28 cellular contexts compared by ENCODE assay signal in the genomic region with DNA sequence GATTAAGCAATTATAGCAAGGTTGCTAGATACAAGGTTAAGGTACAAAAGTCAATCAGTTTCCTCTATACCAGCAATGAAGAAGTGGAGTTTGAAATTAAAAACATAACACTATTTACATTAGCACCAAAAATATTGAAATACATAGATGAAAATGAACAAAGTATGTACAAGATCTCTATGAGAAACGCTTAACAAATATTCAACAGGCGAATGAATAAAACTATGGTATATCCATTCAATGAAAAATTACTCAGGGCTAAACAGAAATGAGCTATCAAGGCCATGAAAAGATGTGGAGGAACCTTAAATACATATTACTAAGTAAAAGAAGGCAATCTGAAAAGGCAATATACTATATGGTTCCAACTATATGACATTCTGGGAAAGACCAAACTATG.
"Had no signal": no experiment of that assay in that cellular context is flagged by ENCODE, and none has a peak within 500 bp of the region (broad histone marks: within the 10 kb centered on the region; RNA-seq: fewer than 3 reads in every experiment).

No MANE protein-coding gene starts in this region.

- H3K27me3 ChIP-seq: stomach, suprapubic skin, testis, thyroid gland, tibial artery, tibial nerve, transverse colon, upper lobe of left lung, upper lobe of right lung, uterus, vagina had no signal

- H3K36me3 ChIP-seq: suprapubic skin, thoracic aorta, thyroid gland, tibial artery, tibial nerve, transverse colon, upper lobe of left lung, upper lobe of right lung, uterus, vagina had no signal

- H3K27ac Mint-ChIP-seq: stimulated activated effector memory CD8-positive, alpha-beta T cell treated with anti-CD3 and anti-CD28 coated beads, Interleukin-12 subunit alpha, Interleukin-12 subunit beta, amount 100 ng/mL, for 72 hours; stimulated activated memory B cell treated with anti-CD40 and anti-IgM and Interleukin-4, amounts not matched to agents 10 μg/mL and 1 μg/mL and 100 μg/mL, for 72 hours; stimulated activated naive B cell treated with anti-CD40 and anti-IgM and Interleukin-4, amounts not matched to agents 10 μg/mL and 1 μg/mL and 100 μg/mL, for 72 hours; stimulated activated naive CD8-positive, alpha-beta T cell treated with anti-CD3 and anti-CD28 coated beads, Interleukin-15, amount 100 ng/mL, for 72 hours; stimulated activated naive CD8-positive, alpha-beta T cell treated with anti-CD3 and anti-CD28 coated beads, Interleukin-15, Interleukin-2, amounts not matched to agents 100 ng/mL and 50 ng/mL, for 24 hours; type B pancreatic cell had no signal

- H3K9me3 Mint-ChIP-seq: stimulated activated effector memory CD8-positive, alpha-beta T cell treated with anti-CD3 and anti-CD28 coated beads, Interleukin-12 subunit alpha, Interleukin-12 subunit beta, amount 100 ng/mL, for 72 hours; stimulated activated memory B cell treated with anti-CD40 and anti-IgM and Interleukin-4, amounts not matched to agents 10 μg/mL and 1 μg/mL and 100 μg/mL, for 72 hours; stimulated activated naive B cell treated with anti-CD40 and anti-IgM and Interleukin-4, amounts not matched to agents 10 μg/mL and 1 μg/mL and 100 μg/mL, for 72 hours; stimulated activated naive CD8-positive, alpha-beta T cell treated with anti-CD3 and anti-CD28 coated beads, Interleukin-15, amount 100 ng/mL, for 72 hours; stimulated activated naive CD8-positive, alpha-beta T cell treated with anti-CD3 and anti-CD28 coated beads, Interleukin-15, Interleukin-2, amounts not matched to agents 100 ng/mL and 50 ng/mL, for 24 hours had no signal

- ATAC-seq: stimulated activated effector memory CD8-positive, alpha-beta T cell treated with anti-CD3 and anti-CD28 coated beads, Interleukin-12 subunit alpha, Interleukin-12 subunit beta, amount 100 ng/mL, for 72 hours; stimulated activated memory B cell treated with anti-CD40 and anti-IgM and Interleukin-4, amounts not matched to agents 10 μg/mL and 1 μg/mL and 100 μg/mL, for 72 hours; stimulated activated naive B cell treated with anti-CD40 and anti-IgM and Interleukin-4, amounts not matched to agents 10 μg/mL and 1 μg/mL and 100 μg/mL, for 72 hours; stimulated activated naive CD8-positive, alpha-beta T cell treated with anti-CD3 and anti-CD28 coated beads, Interleukin-15, amount 100 ng/mL, for 72 hours; stimulated activated naive CD8-positive, alpha-beta T cell treated with anti-CD3 and anti-CD28 coated beads, Interleukin-15, Interleukin-2, amounts not matched to agents 100 U/mL and 50 U/mL, for 24 hours; upper lobe of right lung had no signal

- H3K4me3 ChIP-seq: stomach, suprapubic skin, testis, thoracic aorta, thyroid gland, tibial artery, tibial nerve, transverse colon, upper lobe of left lung, upper lobe of right lung, uterus, vagina had no signal

- H3K27me3 Mint-ChIP-seq: stimulated activated memory B cell treated with anti-CD40 and anti-IgM and Interleukin-4, amounts not matched to agents 10 μg/mL and 1 μg/mL and 100 μg/mL, for 72 hours; stimulated activated naive B cell treated with anti-CD40 and anti-IgM and Interleukin-4, amounts not matched to agents 10 μg/mL and 1 μg/mL and 100 μg/mL, for 72 hours; stimulated activated naive CD8-positive, alpha-beta T cell treated with anti-CD3 and anti-CD28 coated beads, Interleukin-15, amount 100 ng/mL, for 72 hours; stimulated activated naive CD8-positive, alpha-beta T cell treated with anti-CD3 and anti-CD28 coated beads, Interleukin-15, Interleukin-2, amounts not matched to agents 100 ng/mL and 50 ng/mL, for 24 hours; type B pancreatic cell had no signal

- H3K27ac ChIP-seq: stomach, suprapubic skin, testis, thoracic aorta, thyroid gland, tibial artery, tibial nerve, transverse colon, upper lobe of left lung, upper lobe of right lung, uterus, vagina had no signal

- H3K36me3 Mint-ChIP-seq: stimulated activated effector memory CD8-positive, alpha-beta T cell treated with anti-CD3 and anti-CD28 coated beads, Interleukin-12 subunit alpha, Interleukin-12 subunit beta, amount 100 ng/mL, for 72 hours had no signal

- H3K9me3 ChIP-seq: stomach, suprapubic skin, testis, thoracic aorta, thyroid gland, tibial artery, tibial nerve, transverse colon, upper lobe of left lung, upper lobe of right lung, uterus, vagina had no signal

- H3K4me3 Mint-ChIP-seq: stimulated activated effector memory CD8-positive, alpha-beta T cell treated with anti-CD3 and anti-CD28 coated beads, Interleukin-12 subunit alpha, Interleukin-12 subunit beta, amount 100 ng/mL, for 72 hours; stimulated activated memory B cell treated with anti-CD40 and anti-IgM and Interleukin-4, amounts not matched to agents 10 μg/mL and 1 μg/mL and 100 μg/mL, for 72 hours; stimulated activated naive B cell treated with anti-CD40 and anti-IgM and Interleukin-4, amounts not matched to agents 10 μg/mL and 1 μg/mL and 100 μg/mL, for 72 hours; stimulated activated naive CD8-positive, alpha-beta T cell treated with anti-CD3 and anti-CD28 coated beads, Interleukin-15, amount 100 ng/mL, for 72 hours; stimulated activated naive CD8-positive, alpha-beta T cell treated with anti-CD3 and anti-CD28 coated beads, Interleukin-15, Interleukin-2, amounts not matched to agents 100 ng/mL and 50 ng/mL, for 24 hours; type B pancreatic cell had no signal

- H3K4me1 ChIP-seq: testis, thyroid gland, transverse colon, uterus, vagina had no signal

- DNase-seq: stimulated activated CD4-positive, alpha-beta T cell treated with anti-CD3 and anti-CD28 coated beads, Interleukin-2, amount 100 ng/mL, for 48 hours; stimulated activated CD4-positive, alpha-beta T cell treated with anti-CD3 and anti-CD28 coated beads, Interleukin-4, amount 100 ng/mL, for 1 hour; stimulated activated CD4-positive, alpha-beta T cell treated with anti-CD3 and anti-CD28 coated beads, Interleukin-4, amount 100 ng/mL, for 24 hours; stimulated activated CD4-positive, alpha-beta T cell treated with anti-CD3 and anti-CD28 coated beads, Interleukin-4, amount 100 ng/mL, for 4 hours; stimulated activated CD8-positive, alpha-beta memory T cell treated with anti-CD3 and anti-CD28 coated beads, Interleukin-4, amount 100 ng/mL, for 48 hours; stimulated activated naive B cell treated with anti-CD40 and anti-IgM and Interleukin-4, amounts not matched to agents 10 μg/mL and 1 μg/mL and 100 μg/mL, for 72 hours; stimulated activated naive CD4-positive, alpha-beta T cell; stimulated activated naive CD4-positive, alpha-beta T cell treated with Interleukin-2 at 50 U/mL for 16 hours; stimulated activated naive CD8-positive, alpha-beta T cell treated with anti-CD3 and anti-CD28 coated beads, Interleukin-15, amount 100 ng/mL, for 72 hours; stimulated activated naive CD8-positive, alpha-beta T cell treated with anti-CD3 and anti-CD28 coated beads, Interleukin-15, Interleukin-2, amounts not matched to agents 100 U/mL and 50 U/mL, for 24 hours; stomach; substantia nigra; testis; thyroid gland; tibial artery; transverse colon; trophoblast cell; upper lobe of left lung; upper lobe of right lung; uterus had no signal
